In the genomic region with DNA sequence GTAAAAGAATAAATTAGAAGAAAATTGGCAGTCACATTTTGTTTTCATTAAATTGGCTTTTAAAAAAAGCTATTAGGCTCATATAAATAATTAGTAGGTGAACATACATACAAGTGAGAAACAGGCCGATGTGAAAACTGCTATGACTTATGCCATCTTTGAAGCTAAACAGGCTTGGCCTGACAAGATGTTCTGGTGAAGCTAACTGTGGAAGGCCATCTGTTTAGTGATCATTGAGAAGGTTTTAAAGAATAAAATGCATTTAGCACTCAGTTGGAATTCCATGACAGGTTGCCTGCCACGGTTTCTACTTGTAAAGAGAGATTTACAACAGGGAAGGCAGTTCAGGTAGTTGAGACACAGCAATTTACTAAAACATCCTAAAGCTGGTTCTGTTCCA, we compare ENCODE assay signal across 4 cellular contexts.
"Had no signal": no experiment of that assay in that cellular context is flagged by ENCODE, and none has a peak within 500 bp of the region (broad histone marks: within the 10 kb centered on the region; RNA-seq: fewer than 3 reads in every experiment).

No MANE protein-coding gene starts in this region.

- H3K9me3 Mint-ChIP-seq: GM23338, H9 had no signal

- H3K4me1 Mint-ChIP-seq: GM23338, H9 had no signal

- H3K4me3 Mint-ChIP-seq: GM23338, H9 had no signal

- DNase-seq: H9, HCEC 1CT, IMR-90 had no signal

- H3K27ac Mint-ChIP-seq: GM23338, H9 had no signal
